ENCODE assay signal across 1 cellular context in genomic region chr3:182005683-182006082, GRCh38.
TF ChIP-seq lines count a peak whose summit lies in the region.

No MANE protein-coding gene starts in this region.

TF ChIP-seq in GM23338, 12 proteins besides CTCF, POLR2A, EP300 and RAD21:
- TF ChIP-seq JUNB (IDR thresholded peaks at IDR 0.05; ENCODE audit: unreplicated experiment) (no peak), EZH2phosphoT487 (IDR thresholded peaks at IDR 0.05; ENCODE audit: unreplicated experiment) (no peak), REST (IDR thresholded peaks at IDR 0.05; ENCODE audit: unreplicated experiment) (no peak), ZNF114 (CRISPR knock-in tag; IDR thresholded peaks at IDR 0.05) (no peak), CREB1 (CRISPR knock-in tag; IDR thresholded peaks at IDR 0.05; ENCODE audit: low read depth) (no peak), POLR2AphosphoS5 (IDR thresholded peaks at IDR 0.05; ENCODE audit: low read depth) (no peak), ETS1 (IDR thresholded peaks at IDR 0.05) (no peak), ZNF462 (CRISPR knock-in tag; IDR thresholded peaks at IDR 0.05) (no peak), ZNF331 (CRISPR knock-in tag; IDR thresholded peaks at IDR 0.05; ENCODE audit: low read depth) (no peak), STAT1 (IDR thresholded peaks at IDR 0.05; ENCODE audit: unreplicated experiment) (no peak), NANOG (IDR thresholded peaks at IDR 0.05; ENCODE audit: borderline replicate concordance) (no peak), EZH2 (IDR thresholded peaks at IDR 0.05; ENCODE audit: low read depth, unreplicated experiment) (no peak)
TF ChIP-seq in GM23338: peak in this region for 0.
